Comparison of ENCODE assay signal across 1 cellular context in genomic region chr14:30966415-30967363, GRCh38.
TF ChIP-seq lines count a peak whose summit lies in the region.

No MANE protein-coding gene starts in this region.

TF ChIP-seq in K562, 482 proteins besides CTCF, POLR2A, EP300 and RAD21:
- TF ChIP-seq RREB1 (CRISPR knock-in tag; IDR thresholded peaks at IDR 0.05) (no peak), NR2C1 (IDR thresholded peaks at IDR 0.05) (no peak), NR2C1 (tag; IDR thresholded peaks at IDR 0.05) (no peak), ZBTB26 (CRISPR knock-in tag; IDR thresholded peaks at IDR 0.05) (no peak), HMBOX1 (IDR thresholded peaks at IDR 0.05) (peak; percentile 42; the same call in 1 of the 2 replicates), ETV1 (tag; conservative IDR thresholded peaks at IDR 0.05; ENCODE audit: low read depth) (peak; percentile 47; the same call in 1 of the 2 replicates), NFE2 (IDR thresholded peaks at IDR 0.05; ENCODE audit: low read depth) (peak; percentile 68), CXXC5 (CRISPR knock-in tag; IDR thresholded peaks at IDR 0.05) (peak; percentile 45; the same call in 1 of the 2 replicates), CREM (IDR thresholded peaks at IDR 0.05; ENCODE audit: low read depth) (0 out of 2 replicates have a peak, but pooled peaks have one; percentile 25), ZBTB1 (CRISPR knock-in tag; IDR thresholded peaks at IDR 0.05; ENCODE audit: borderline replicate concordance, low read depth) (peak; percentile 95), MEIS2 (IDR thresholded peaks at IDR 0.05; ENCODE audit: partially characterized antibody) (no peak), CEBPB (tag; IDR thresholded peaks at IDR 0.05) (no peak), ZNF644 (tag; IDR thresholded peaks at IDR 0.05; ENCODE audit: low read depth) (no peak), C11orf30 (IDR thresholded peaks at IDR 0.05; ENCODE audit: low read depth) (0 out of 2 replicates have a peak, but pooled peaks have one; percentile 10)
TF ChIP-seq in K562: peak in this region for 7.
